Comparison of ENCODE assay signal across 1 cellular context in genomic region chr9:5389109-5389732, GRCh38.
TF ChIP-seq lines count a peak whose summit lies in the region.

No MANE protein-coding gene starts in this region.

TF ChIP-seq in HEK293, 187 proteins besides CTCF, POLR2A, EP300 and RAD21:
- TF ChIP-seq ZNF221 (tag by site-specific recombination; IDR thresholded peaks at IDR 0.05; ENCODE audit: borderline replicate concordance), result no peak
- TF ChIP-seq GLIS1 (tag by site-specific recombination; IDR thresholded peaks at IDR 0.05), result peak; percentile 47; the same call in 1 of the 2 replicates
- no peak for TF ChIP-seq ZBTB17 (tag by site-specific recombination; IDR thresholded peaks at IDR 0.05)
- TF ChIP-seq ZIC2 (tag by site-specific recombination; IDR thresholded peaks at IDR 0.05), result peak; percentile 73
- TF ChIP-seq KLF17 (tag by site-specific recombination; IDR thresholded peaks at IDR 0.05), result no peak
- TF ChIP-seq FEZF1 (tag by site-specific recombination; IDR thresholded peaks at IDR 0.05), result peak; percentile 54; the same call in 1 of the 2 replicates
TF ChIP-seq in HEK293: peak in this region for 3.
